In genomic region chr7:104883718-104884452, GRCh38 we compare ENCODE assay signal across 8 cellular contexts.
DNase-seq lines count a peak whose midpoint lies in the region; ATAC-seq, FAIRE-seq and TF ChIP-seq lines count a peak whose summit lies in the region.

No MANE protein-coding gene starts in this region.

- no peaks in the 10 kb centered on the region for H3K36me3 ChIP-seq in Caco-2 (ENCODE audit: control insufficient read depth, insufficient read depth, low read length)
- H3K36me3 ChIP-seq in endothelial cell of umbilical vein (ENCODE audit: control insufficient read depth in 2 of 2, extremely low read depth in 1 of 2, insufficient read depth in 2 of 2, low read length in 2 of 2) = no peaks in the 10 kb centered on the region
- H3K36me3 ChIP-seq in mucosa of descending colon (ENCODE audit: low read depth) = no peaks in the 10 kb centered on the region

- H3K4me3 Mint-ChIP-seq in Caco-2 (ENCODE audit: unreplicated experiment) = peak overlapping the region; percentile 51

- H3K4me3 ChIP-seq in Caco-2 (ENCODE audit: low read depth, low read length) (no peak overlapping the region), HL-60 (replicated peaks; ENCODE audit: insufficient read depth, low read length) (no peak overlapping the region), endothelial cell of umbilical vein (replicated peaks in 1 of 3; ENCODE audit: insufficient read depth in 1 of 3, low read depth in 1 of 3, low read length in 3 of 3) (peak overlapping the region in 1 of 3 experiments; percentile 35), mucosa of descending colon (no peak overlapping the region)

- POLR2A ChIA-PET in Caco-2 (lab: Charles Lee) (no interaction called here), endothelial cell of umbilical vein (lab: Charles Lee) (interaction anchor here (1.0 kb wide), 1 partner anchor 35 kb away, joined by 4 read pairs; no protein-coding TSS in a partner anchor)

- no peaks in the 10 kb centered on the region for H3K9me3 Mint-ChIP-seq in Caco-2 (ENCODE audit: unreplicated experiment)

- peak; percentile 99 for ATAC-seq in mucosa of descending colon

- no peaks in the 10 kb centered on the region for H4K20me1 ChIP-seq in endothelial cell of umbilical vein (replicated peaks; ENCODE audit: control insufficient read depth, extremely low read depth, insufficient read depth, low read length)

- H3K9me3 ChIP-seq in Caco-2 = no peaks in the 10 kb centered on the region
- no peaks in the 10 kb centered on the region for H3K9me3 ChIP-seq in endothelial cell of umbilical vein (replicated peaks; ENCODE audit: control insufficient read depth, insufficient read depth, low read length)
- H3K9me3 ChIP-seq in mucosa of descending colon = peaks cover 4% of the 10 kb centered on the region

- H3K27me3 ChIP-seq in Caco-2 (replicated peaks; ENCODE audit: control insufficient read depth, insufficient read depth, low read length) (no peaks in the 10 kb centered on the region), HL-60 (ENCODE audit: insufficient read depth, poor library complexity, severe bottlenecking) (peaks cover 3% of the 10 kb centered on the region), endothelial cell of umbilical vein (ENCODE audit: control insufficient read depth in 2 of 2, insufficient read depth in 2 of 2, low read length in 2 of 2) (peaks cover 2 to 3% of the 10 kb centered on the region in 2 experiments)

- H3K36me3 Mint-ChIP-seq in Caco-2 (ENCODE audit: insufficient read depth, unreplicated experiment) = no peaks in the 10 kb centered on the region

- TF ChIP-seq POLR2A in endothelial cell of umbilical vein (IDR thresholded peaks at IDR 0.05; ENCODE audit: low read depth, low read length) = no peak

- peaks cover 3% of the 10 kb centered on the region for H3K27me3 Mint-ChIP-seq in Caco-2 (ENCODE audit: insufficient read depth, unreplicated experiment)

- H3K27ac ChIP-seq in HL-60 (replicated peaks) (no peak overlapping the region), endothelial cell of umbilical vein (ENCODE audit: insufficient read depth, low read depth, low read length) (peak overlapping the region; percentile 31)

- CTCF ChIA-PET in Caco-2 (lab: Charles Lee) (interaction anchor here (0.5 to 2.3 kb wide), 12 partner anchors 8 to 1367 kb away, joined by 3 to 51 read pairs (median 4); no protein-coding TSS in a partner anchor), endothelial cell of umbilical vein (lab: Charles Lee) (interaction anchor here (0.6 to 7.4 kb wide), 36 partner anchors 8 to 1361 kb away, joined by 3 to 228 read pairs (median 4); partner anchors contain the start of gene ORC5)

- TF ChIP-seq CTCF in Caco-2 (IDR thresholded peaks at IDR 0.05; ENCODE audit: insufficient read depth in 1 of 2, low read depth in 1 of 2, low read length in 1 of 2, severe bottlenecking in 1 of 2, unreplicated experiment in 1 of 2) (peak; percentile 76 to 96), GM20000 (IDR thresholded peaks at IDR 0.05; ENCODE audit: extremely low read depth, missing control alignments) (peak; percentile 90), HL-60 (IDR thresholded peaks at IDR 0.05; ENCODE audit: insufficient read depth, low read length) (peak; percentile 89), endothelial cell of umbilical vein (IDR thresholded peaks at IDR 0.05; ENCODE audit: extremely low read depth in 1 of 2, insufficient read depth in 1 of 2, low read depth in 1 of 2, low read length in 2 of 2) (peak; percentile 96 to 97), mucosa of descending colon (IDR thresholded peaks at IDR 0.05) (peak; percentile 88)

- H3K27ac Mint-ChIP-seq in Caco-2 (ENCODE audit: unreplicated experiment) = no peak overlapping the region

- peak overlapping the region; percentile 39 for H3K9ac ChIP-seq in endothelial cell of umbilical vein (replicated peaks; ENCODE audit: extremely low read depth, insufficient read depth, low read length)

- peaks cover 6% of the 10 kb centered on the region for H3K4me1 Mint-ChIP-seq in Caco-2 (ENCODE audit: low read depth, unreplicated experiment)

- H2AFZ ChIP-seq in endothelial cell of umbilical vein (ENCODE audit: low read depth, low read length) = peak overlapping the region; percentile 97

- no peaks in the 10 kb centered on the region for H3K9me1 ChIP-seq in endothelial cell of umbilical vein (replicated peaks; ENCODE audit: control insufficient read depth, extremely low read depth, insufficient read depth, low read length)

- dilution Hi-C loops in endothelial cell of umbilical vein (cut with MboI; ENCODE audit: extremely low pct_ligation_motif_present, low sequenced_read_pairs) = no loop called here

- H3K4me1 ChIP-seq in Caco-2 (0 out of 2 replicates have a peak, but pooled peaks cover 4% of the 10 kb centered on the region), endothelial cell of umbilical vein (ENCODE audit: control insufficient read depth, extremely low read depth, insufficient read depth, low read length) (peaks cover 5% of the 10 kb centered on the region), mucosa of descending colon (ENCODE audit: low read depth) (peaks cover 8% of the 10 kb centered on the region)

- H3K79me2 ChIP-seq in endothelial cell of umbilical vein (ENCODE audit: control insufficient read depth, insufficient read depth, low read length) = no peaks in the 10 kb centered on the region

- DNase-seq in Caco-2 (peak; percentile 89 to 92), GM20000 (ENCODE audit: low spot score) (peak; percentile 75), HL-60 (ENCODE audit: low read depth in 1 of 2, low spot score in 1 of 2) (peak; percentile 80 to 82), NOMO-1 treated with DMSO at 0.1 percent for 48 hours (lab: John Stamatoyannopoulos, UW; ENCODE audit: unreplicated experiment) (peak; percentile 52), endothelial cell of umbilical vein (ENCODE audit: low read depth, low spot score) (peak; percentile 87), mucosa of descending colon (peak; percentile 90 to 98 (median 96))
- DNase-seq in activated CD8-positive, alpha-beta memory T cell treated with anti-CD3 and anti-CD28 coated beads, Interleukin-2, amount 50 U/mL, for 1 hour (ENCODE audit: extremely low read depth) = peak; percentile 40
- DNase-seq in stimulated activated CD8-positive, alpha-beta memory T cell treated with anti-CD3 and anti-CD28 coated beads, Interleukin-4, amount 100 ng/mL, for 1 hour (ENCODE audit: low read depth in 2 of 2, low spot score in 1 of 2) = peak; percentile 53 to 58

- intact Hi-C loops in Caco-2 (cut with micrococcal nuclease; ENCODE audit: unreplicated experiment) = loop anchor here (1.0 kb wide), 1 partner anchor 34 kb away; no protein-coding TSS in a partner anchor
- intact Hi-C loops in endothelial cell of umbilical vein (cut with micrococcal nuclease) = loop anchor here (1.0 kb wide), 3 partner anchors 34 to 705 kb away; no protein-coding TSS in a partner anchor
- intact Hi-C loops in mucosa of descending colon (cut with DNase I, micrococcal nuclease) = no loop called here

- H3K4me2 ChIP-seq in endothelial cell of umbilical vein (ENCODE audit: insufficient read depth, low read length) = peak overlapping the region; percentile 68

- BruUV-seq in Caco-2 (replicated peaks; lab: Mats Ljungman, UMichigan) (no TSS peak), endothelial cell of umbilical vein (replicated peaks; lab: Mats Ljungman, UMichigan) (no TSS peak)

- peak; percentile 94 for FAIRE-seq in endothelial cell of umbilical vein (lab: Jason Lieb, UNC)

TF ChIP-seq in endothelial cell of umbilical vein, 7 proteins besides CTCF, POLR2A, EP300 and RAD21:
- TF ChIP-seq GATA2 (IDR thresholded peaks at IDR 0.05; ENCODE audit: insufficient read depth, insufficient read length, low read depth, low read length) = no peak
- TF ChIP-seq MYC (IDR thresholded peaks at IDR 0.05; ENCODE audit: low read depth, low read length) = no peak
- TF ChIP-seq POLR2AphosphoS5 (IDR thresholded peaks at IDR 0.05; ENCODE audit: insufficient read depth, low read depth, low read length) = peak; percentile 18
- peak; percentile 97 for TF ChIP-seq MAX (IDR thresholded peaks at IDR 0.05; ENCODE audit: insufficient read depth, insufficient read length)
TF ChIP-seq in endothelial cell of umbilical vein: peak in this region for 2.

Comparison
In these comparisons a context has a peak if more than half of its experiments do, and no peak if none do; other contexts are left out.
1. DNase-seq: peak in every context shown above with its lines; median percentile 96 in mucosa of descending colon; 90 in Caco-2; 87 in endothelial cell of umbilical vein; 81 in HL-60; 75 in GM20000; 56 in stimulated activated CD8-positive, alpha-beta memory T cell treated with anti-CD3 and anti-CD28 coated beads, Interleukin-4, amount 100 ng/mL, for 1 hour; 52 in NOMO-1 treated with DMSO at 0.1 percent for 48 hours; 40 in activated CD8-positive, alpha-beta memory T cell treated with anti-CD3 and anti-CD28 coated beads, Interleukin-2, amount 50 U/mL, for 1 hour.
2. intact Hi-C loops: an anchor here in Caco-2 (1.0 kb wide) and endothelial cell of umbilical vein (1.0 kb wide); none called in mucosa of descending colon.